In the genomic region with DNA sequence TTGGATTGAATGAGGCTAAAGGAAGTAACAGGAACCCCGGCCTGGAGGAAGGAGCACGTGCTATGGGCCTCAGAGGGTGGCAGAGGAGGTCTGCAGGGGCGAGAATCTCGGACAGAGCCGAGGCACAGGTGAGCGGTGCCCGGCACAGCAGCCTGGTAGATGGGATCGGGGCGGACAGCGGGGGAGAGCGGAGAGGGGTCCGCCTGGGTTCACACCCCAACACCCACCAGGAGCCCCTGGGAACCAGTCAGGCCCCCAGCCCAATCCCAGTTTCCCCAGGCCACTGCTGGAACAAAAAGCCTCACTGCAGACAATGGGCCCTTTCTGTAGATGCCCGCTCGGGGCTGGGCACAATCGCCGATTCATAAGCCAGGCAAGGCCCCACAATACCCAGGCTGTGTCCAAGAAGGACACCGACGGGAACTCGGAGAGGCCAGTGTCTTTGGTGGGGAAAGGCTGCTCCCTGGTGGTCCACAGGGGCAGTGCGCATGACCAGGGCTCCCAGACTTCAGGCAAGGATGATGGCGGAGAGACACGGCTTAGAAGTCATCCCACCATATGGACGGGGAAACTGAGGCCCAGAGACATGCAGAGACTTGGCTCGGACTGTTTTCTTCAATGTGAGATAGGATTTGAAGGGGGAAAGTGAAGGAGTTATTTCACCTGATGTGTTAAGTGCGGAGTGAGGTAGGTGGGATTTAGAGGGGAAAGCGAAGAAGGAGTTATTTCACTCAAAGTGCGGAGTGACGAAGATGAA, we compare ENCODE assay signal across 1 cellular context.
TF ChIP-seq lines count a peak whose summit lies in the region.

No MANE protein-coding gene starts in this region.

TF ChIP-seq in HepG2, 621 proteins besides CTCF, POLR2A, EP300 and RAD21 (continued from another document):
- TF ChIP-seq, protein P1, sequence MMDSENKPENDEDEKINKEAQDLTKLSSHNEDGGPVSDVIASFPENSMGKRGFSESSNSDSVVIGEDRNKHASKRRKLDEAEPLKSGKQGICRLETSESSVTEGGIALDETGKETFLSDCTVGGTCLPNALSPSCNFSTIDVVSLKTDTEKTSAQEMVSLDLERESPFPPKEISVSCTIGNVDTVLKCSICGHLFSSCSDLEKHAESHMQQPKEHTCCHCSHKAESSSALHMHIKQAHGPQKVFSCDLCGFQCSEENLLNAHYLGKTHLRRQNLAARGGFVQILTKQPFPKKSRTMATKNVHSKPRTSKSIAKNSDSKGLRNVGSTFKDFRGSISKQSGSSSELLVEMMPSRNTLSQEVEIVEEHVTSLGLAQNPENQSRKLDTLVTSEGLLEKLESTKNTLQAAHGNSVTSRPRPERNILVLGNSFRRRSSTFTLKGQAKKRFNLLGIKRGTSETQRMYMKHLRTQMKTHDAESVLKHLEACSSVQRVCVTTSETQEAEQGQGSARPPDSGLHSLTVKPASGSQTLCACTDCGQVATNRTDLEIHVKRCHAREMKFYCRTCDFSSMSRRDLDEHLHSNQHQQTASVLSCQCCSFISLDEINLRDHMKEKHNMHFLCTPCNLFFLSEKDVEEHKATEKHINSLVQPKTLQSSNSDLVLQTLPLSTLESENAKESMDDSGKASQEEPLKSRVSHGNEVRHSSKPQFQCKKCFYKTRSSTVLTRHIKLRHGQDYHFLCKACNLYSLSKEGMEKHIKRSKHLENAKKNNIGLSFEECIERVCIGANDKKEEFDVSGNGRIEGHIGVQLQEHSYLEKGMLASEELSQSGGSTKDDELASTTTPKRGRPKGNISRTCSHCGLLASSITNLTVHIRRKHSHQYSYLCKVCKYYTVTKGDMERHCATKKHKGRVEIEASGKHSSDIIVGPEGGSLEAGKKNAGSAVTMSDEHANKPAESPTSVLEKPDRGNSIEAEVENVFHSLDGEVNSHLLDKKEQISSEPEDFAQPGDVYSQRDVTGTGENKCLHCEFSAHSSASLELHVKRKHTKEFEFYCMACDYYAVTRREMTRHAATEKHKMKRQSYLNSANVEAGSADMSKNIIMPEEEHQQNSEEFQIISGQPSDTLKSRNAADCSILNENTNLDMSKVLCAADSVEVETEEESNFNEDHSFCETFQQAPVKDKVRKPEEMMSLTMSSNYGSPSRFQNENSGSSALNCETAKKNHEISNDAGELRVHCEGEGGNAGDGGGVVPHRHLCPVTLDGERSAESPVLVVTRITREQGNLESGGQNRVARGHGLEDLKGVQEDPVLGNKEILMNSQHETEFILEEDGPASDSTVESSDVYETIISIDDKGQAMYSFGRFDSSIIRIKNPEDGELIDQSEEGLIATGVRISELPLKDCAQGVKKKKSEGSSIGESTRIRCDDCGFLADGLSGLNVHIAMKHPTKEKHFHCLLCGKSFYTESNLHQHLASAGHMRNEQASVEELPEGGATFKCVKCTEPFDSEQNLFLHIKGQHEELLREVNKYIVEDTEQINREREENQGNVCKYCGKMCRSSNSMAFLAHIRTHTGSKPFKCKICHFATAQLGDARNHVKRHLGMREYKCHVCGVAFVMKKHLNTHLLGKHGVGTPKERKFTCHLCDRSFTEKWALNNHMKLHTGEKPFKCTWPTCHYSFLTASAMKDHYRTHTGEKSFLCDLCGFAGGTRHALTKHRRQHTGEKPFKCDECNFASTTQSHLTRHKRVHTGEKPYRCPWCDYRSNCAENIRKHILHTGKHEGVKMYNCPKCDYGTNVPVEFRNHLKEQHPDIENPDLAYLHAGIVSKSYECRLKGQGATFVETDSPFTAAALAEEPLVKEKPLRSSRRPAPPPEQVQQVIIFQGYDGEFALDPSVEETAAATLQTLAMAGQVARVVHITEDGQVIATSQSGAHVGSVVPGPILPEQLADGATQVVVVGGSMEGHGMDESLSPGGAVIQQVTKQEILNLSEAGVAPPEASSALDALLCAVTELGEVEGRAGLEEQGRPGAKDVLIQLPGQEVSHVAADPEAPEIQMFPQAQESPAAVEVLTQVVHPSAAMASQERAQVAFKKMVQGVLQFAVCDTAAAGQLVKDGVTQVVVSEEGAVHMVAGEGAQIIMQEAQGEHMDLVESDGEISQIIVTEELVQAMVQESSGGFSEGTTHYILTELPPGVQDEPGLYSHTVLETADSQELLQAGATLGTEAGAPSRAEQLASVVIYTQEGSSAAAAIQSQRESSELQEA (CRISPR knock-in tag; IDR thresholded peaks at IDR 0.05; ENCODE audit: not compliant biosample characterization), result no peak
- peak; percentile 18; the same call in 1 of the 2 replicates for TF ChIP-seq THAP11 (CRISPR knock-in tag; IDR thresholded peaks at IDR 0.05)
- TF ChIP-seq, protein P2, sequence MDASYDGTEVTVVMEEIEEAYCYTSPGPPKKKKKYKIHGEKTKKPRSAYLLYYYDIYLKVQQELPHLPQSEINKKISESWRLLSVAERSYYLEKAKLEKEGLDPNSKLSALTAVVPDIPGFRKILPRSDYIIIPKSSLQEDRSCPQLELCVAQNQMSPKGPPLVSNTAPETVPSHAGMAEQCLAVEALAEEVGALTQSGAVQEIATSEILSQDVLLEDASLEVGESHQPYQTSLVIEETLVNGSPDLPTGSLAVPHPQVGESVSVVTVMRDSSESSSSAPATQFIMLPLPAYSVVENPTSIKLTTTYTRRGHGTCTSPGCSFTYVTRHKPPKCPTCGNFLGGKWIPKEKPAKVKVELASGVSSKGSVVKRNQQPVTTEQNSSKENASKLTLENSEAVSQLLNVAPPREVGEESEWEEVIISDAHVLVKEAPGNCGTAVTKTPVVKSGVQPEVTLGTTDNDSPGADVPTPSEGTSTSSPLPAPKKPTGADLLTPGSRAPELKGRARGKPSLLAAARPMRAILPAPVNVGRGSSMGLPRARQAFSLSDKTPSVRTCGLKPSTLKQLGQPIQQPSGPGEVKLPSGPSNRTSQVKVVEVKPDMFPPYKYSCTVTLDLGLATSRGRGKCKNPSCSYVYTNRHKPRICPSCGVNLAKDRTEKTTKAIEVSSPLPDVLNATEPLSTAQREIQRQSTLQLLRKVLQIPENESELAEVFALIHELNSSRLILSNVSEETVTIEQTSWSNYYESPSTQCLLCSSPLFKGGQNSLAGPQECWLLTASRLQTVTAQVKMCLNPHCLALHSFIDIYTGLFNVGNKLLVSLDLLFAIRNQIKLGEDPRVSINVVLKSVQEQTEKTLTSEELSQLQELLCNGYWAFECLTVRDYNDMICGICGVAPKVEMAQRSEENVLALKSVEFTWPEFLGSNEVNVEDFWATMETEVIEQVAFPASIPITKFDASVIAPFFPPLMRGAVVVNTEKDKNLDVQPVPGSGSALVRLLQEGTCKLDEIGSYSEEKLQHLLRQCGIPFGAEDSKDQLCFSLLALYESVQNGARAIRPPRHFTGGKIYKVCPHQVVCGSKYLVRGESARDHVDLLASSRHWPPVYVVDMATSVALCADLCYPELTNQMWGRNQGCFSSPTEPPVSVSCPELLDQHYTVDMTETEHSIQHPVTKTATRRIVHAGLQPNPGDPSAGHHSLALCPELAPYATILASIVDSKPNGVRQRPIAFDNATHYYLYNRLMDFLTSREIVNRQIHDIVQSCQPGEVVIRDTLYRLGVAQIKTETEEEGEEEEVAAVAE (CRISPR knock-in tag; IDR thresholded peaks at IDR 0.05; ENCODE audit: borderline replicate concordance), result peak; percentile 47; the same call in 1 of the 2 replicates
